In genomic region chr5:171387255-171387969, GRCh38 we compare ENCODE assay signal across 1 cellular context.
TF ChIP-seq lines count a peak whose summit lies in the region.

Gene NPM1, plus strand, starts transcription at chr5:171387849. Its CDS starts 100 bp downstream, at chr5:171387949.

TF ChIP-seq in HepG2, 621 proteins besides CTCF, POLR2A, EP300 and RAD21 (continued from another document and continues in another):
- TF ChIP-seq IKZF5 (CRISPR knock-in tag; IDR thresholded peaks at IDR 0.05) (peak; percentile 78; the same call in 1 of the 2 replicates), ZNF432 (CRISPR knock-in tag; IDR thresholded peaks at IDR 0.05; ENCODE audit: borderline replicate concordance) (no peak), ZNF468 (CRISPR knock-in tag; IDR thresholded peaks at IDR 0.05) (no peak), RNF2 (conservative IDR thresholded peaks at IDR 0.05; ENCODE audit: low read depth) (peak; percentile 66; the same call in 1 of the 2 replicates), HMG20B (CRISPR knock-in tag; conservative IDR thresholded peaks at IDR 0.05) (no peak), NBN (conservative IDR thresholded peaks at IDR 0.05) (no peak), GRHL1 (CRISPR knock-in tag; conservative IDR thresholded peaks at IDR 0.05) (no peak), ZNF136 (CRISPR knock-in tag; IDR thresholded peaks at IDR 0.05; ENCODE audit: low read depth) (peak; percentile 45; the same call in 1 of the 2 replicates), HNF4A (CRISPR knock-in tag; IDR thresholded peaks at IDR 0.05) (no peak), TEAD3 (CRISPR knock-in tag; optimal IDR thresholded peaks at IDR 0.05; ENCODE audit: borderline replicate concordance) (no peak), KDM6A (CRISPR knock-in tag; IDR thresholded peaks at IDR 0.05; ENCODE audit: low read depth) (no peak), SP5 (CRISPR knock-in tag; IDR thresholded peaks at IDR 0.05; ENCODE audit: borderline replicate concordance, low read depth) (peak; percentile 19; the same call in 1 of the 2 replicates), ZNF605 (CRISPR knock-in tag; IDR thresholded peaks at IDR 0.05) (peak; percentile 47; the same call in 1 of the 2 replicates), CREB3 (CRISPR knock-in tag; IDR thresholded peaks at IDR 0.05) (peak; percentile 59; the same call in 1 of the 2 replicates), MIER3 (CRISPR knock-in tag; IDR thresholded peaks at IDR 0.05; ENCODE audit: borderline replicate concordance) (peak; percentile 67; the same call in 1 of the 2 replicates), ZSCAN21 (CRISPR knock-in tag; IDR thresholded peaks at IDR 0.05; ENCODE audit: borderline replicate concordance) (peak; percentile 65; the same call in 1 of the 2 replicates), CREM (IDR thresholded peaks at IDR 0.05) (peak; percentile 67), CREM (CRISPR knock-in tag; IDR thresholded peaks at IDR 0.05) (no peak), ZNF350 (CRISPR knock-in tag; IDR thresholded peaks at IDR 0.05; ENCODE audit: borderline replicate concordance, low read depth) (peak; percentile 76; the same call in 1 of the 2 replicates), RNF219 (CRISPR knock-in tag; IDR thresholded peaks at IDR 0.05) (no peak), ZMYM2 (CRISPR knock-in tag; IDR thresholded peaks at IDR 0.05) (no peak), HNF1B (CRISPR knock-in tag; IDR thresholded peaks at IDR 0.05) (peak; percentile 89), MYPOP (CRISPR knock-in tag; IDR thresholded peaks at IDR 0.05) (peak; percentile 33; the same call in 1 of the 2 replicates), NCOR1 (IDR thresholded peaks at IDR 0.05; ENCODE audit: borderline replicate concordance, low read length) (no peak; the same call in 1 of the 2 replicates), ZNF547 (CRISPR knock-in tag; IDR thresholded peaks at IDR 0.05) (peak; percentile 87), ZNF577 (CRISPR knock-in tag; IDR thresholded peaks at IDR 0.05; ENCODE audit: borderline replicate concordance, low read depth) (0 out of 2 replicates have a peak, but pooled peaks have one; percentile 9), TBX2 (CRISPR knock-in tag; IDR thresholded peaks at IDR 0.05; ENCODE audit: borderline replicate concordance) (peak; percentile 88), ZC3H13 (CRISPR knock-in tag; IDR thresholded peaks at IDR 0.05) (no peak), MXD1 (CRISPR knock-in tag; IDR thresholded peaks at IDR 0.05) (peak; percentile 51; the same call in 1 of the 2 replicates), ETV6 (CRISPR knock-in tag; conservative IDR thresholded peaks at IDR 0.05) (peak; percentile 74), DDIT3 (CRISPR knock-in tag; IDR thresholded peaks at IDR 0.05) (no peak), HIVEP1 (CRISPR knock-in tag; IDR thresholded peaks at IDR 0.05) (no peak), CERS6 (CRISPR knock-in tag; IDR thresholded peaks at IDR 0.05) (no peak), MZF1 (CRISPR knock-in tag; IDR thresholded peaks at IDR 0.05; ENCODE audit: borderline replicate concordance) (no peak), MTERF4 (CRISPR knock-in tag; IDR thresholded peaks at IDR 0.05) (no peak), ZNF879 (CRISPR knock-in tag; IDR thresholded peaks at IDR 0.05) (no peak), ZNF761 (CRISPR knock-in tag; conservative IDR thresholded peaks at IDR 0.05) (no peak; the same call in 1 of the 2 replicates), ZNF772 (CRISPR knock-in tag; IDR thresholded peaks at IDR 0.05) (peak; percentile 94), MYC (CRISPR knock-in tag; IDR thresholded peaks at IDR 0.05; ENCODE audit: borderline replicate concordance) (peak; percentile 85), KAT8 (CRISPR knock-in tag; IDR thresholded peaks at IDR 0.05) (peak; percentile 93), ZNF598 (CRISPR knock-in tag; IDR thresholded peaks at IDR 0.05; ENCODE audit: borderline replicate concordance) (peak; percentile 72; the same call in 1 of the 2 replicates), BORCS8-MEF2B (CRISPR knock-in tag; IDR thresholded peaks at IDR 0.05) (peak; percentile 84), GFI1 (CRISPR knock-in tag; IDR thresholded peaks at IDR 0.05; ENCODE audit: borderline replicate concordance) (no peak; the same call in 1 of the 2 replicates), EHMT2 (IDR thresholded peaks at IDR 0.05; ENCODE audit: borderline replicate concordance, low read depth, low read length) (no peak), RARA (CRISPR knock-in tag; IDR thresholded peaks at IDR 0.05) (no peak), JUNB (CRISPR knock-in tag; IDR thresholded peaks at IDR 0.05; ENCODE audit: borderline replicate concordance) (no peak), ZNF644 (CRISPR knock-in tag; IDR thresholded peaks at IDR 0.05; ENCODE audit: low read depth) (no peak), ZNF180 (CRISPR knock-in tag; IDR thresholded peaks at IDR 0.05; ENCODE audit: borderline replicate concordance, low read depth) (no peak), TARDBP (CRISPR knock-in tag; IDR thresholded peaks at IDR 0.05) (peak; percentile 75), HOMEZ (CRISPR knock-in tag; IDR thresholded peaks at IDR 0.05; ENCODE audit: low read depth) (no peak), RBM39 (IDR thresholded peaks at IDR 0.05; ENCODE audit: low read depth, low read length, poor library complexity, severe bottlenecking) (no peak), HNRNPUL1 (IDR thresholded peaks at IDR 0.05; ENCODE audit: low read depth, low read length) (no peak), ZNF766 (CRISPR knock-in tag; IDR thresholded peaks at IDR 0.05; ENCODE audit: borderline replicate concordance) (peak; percentile 73; the same call in 1 of the 2 replicates), ATRX (CRISPR knock-in tag; IDR thresholded peaks at IDR 0.05; ENCODE audit: borderline replicate concordance) (no peak), ZNF580 (CRISPR knock-in tag; IDR thresholded peaks at IDR 0.05; ENCODE audit: borderline replicate concordance, low read depth) (peak; percentile 68; the same call in 1 of the 2 replicates), ZNF607 (CRISPR knock-in tag; IDR thresholded peaks at IDR 0.05; ENCODE audit: borderline replicate concordance) (peak; percentile 23; the same call in 1 of the 2 replicates), ZNF782 (CRISPR knock-in tag; IDR thresholded peaks at IDR 0.05; ENCODE audit: borderline replicate concordance) (no peak), ZNF75D (CRISPR knock-in tag; IDR thresholded peaks at IDR 0.05; ENCODE audit: borderline replicate concordance) (no peak), MAFF (IDR thresholded peaks at IDR 0.05; ENCODE audit: low read depth, low read length) (no peak), ZNF567 (CRISPR knock-in tag; IDR thresholded peaks at IDR 0.05; ENCODE audit: borderline replicate concordance) (no peak), MXI1 (IDR thresholded peaks at IDR 0.05; ENCODE audit: borderline replicate concordance, low read depth, low read length) (peak; percentile 77; the same call in 2 of the 3 replicates)
